1 cellular context compared by ENCODE assay signal in genomic region chr10:32939296-32940111, GRCh38.
TF ChIP-seq lines count a peak whose summit lies in the region.

No MANE protein-coding gene starts in this region.

TF ChIP-seq in SK-N-SH, 30 proteins besides CTCF, POLR2A, EP300 and RAD21 (continued from another document):
- TF ChIP-seq IRF3 (IDR thresholded peaks at IDR 0.05; ENCODE audit: low read depth, low read length) (no peak), USF2 (IDR thresholded peaks at IDR 0.05; ENCODE audit: borderline replicate concordance, low read depth, low read length) (no peak), RFX5 (IDR thresholded peaks at IDR 0.05; ENCODE audit: low read length) (no peak)
